8 cellular contexts compared by ENCODE assay signal in the genomic region with DNA sequence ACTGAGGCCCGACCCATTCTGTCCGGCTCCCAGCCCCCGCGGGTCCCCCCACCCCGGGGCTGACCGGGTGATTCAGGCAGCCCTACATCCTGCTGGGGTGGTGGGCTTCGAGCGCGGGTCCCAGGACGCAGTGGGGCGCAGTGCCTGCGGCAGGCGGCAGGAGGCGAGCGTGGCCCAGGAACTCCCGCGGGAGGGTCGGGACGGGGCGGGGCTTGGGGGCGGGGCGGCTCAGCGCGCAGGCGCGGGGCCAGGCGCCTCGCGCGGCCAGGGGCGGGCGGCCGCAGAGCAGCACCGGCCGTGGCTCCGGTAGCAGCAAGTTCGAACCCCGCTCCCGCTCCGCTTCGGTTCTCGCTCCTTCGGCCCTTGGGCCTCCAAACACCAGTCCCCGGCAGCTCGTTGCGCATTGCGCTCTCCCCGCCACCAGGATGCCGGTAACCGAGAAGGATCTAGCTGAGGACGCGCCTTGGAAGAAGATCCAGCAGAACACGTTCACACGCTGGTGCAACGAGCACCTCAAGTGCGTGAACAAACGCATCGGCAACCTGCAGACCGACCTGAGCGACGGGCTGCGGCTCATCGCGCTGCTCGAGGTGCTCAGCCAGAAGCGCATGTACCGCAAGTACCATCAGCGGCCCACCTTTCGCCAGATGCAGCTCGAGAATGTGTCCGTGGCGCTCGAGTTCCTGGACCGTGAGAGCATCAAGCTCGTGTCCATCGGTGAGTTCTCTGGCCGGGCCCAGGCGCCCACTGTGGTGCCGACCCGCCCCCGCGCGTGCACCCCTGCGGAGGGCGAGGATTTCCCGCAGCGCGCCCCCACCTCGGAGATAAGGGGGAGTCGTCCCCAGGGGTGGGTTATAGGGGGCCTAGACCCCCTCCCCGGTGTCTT. TPM values are rescaled to one million over a fixed set of nuclear protein-coding genes. Genes with fewer than 3 reads are reported as not detected.
DNase-seq lines count a peak whose midpoint lies in the region; ATAC-seq and TF ChIP-seq lines count a peak whose summit lies in the region.

A gene with protein sequence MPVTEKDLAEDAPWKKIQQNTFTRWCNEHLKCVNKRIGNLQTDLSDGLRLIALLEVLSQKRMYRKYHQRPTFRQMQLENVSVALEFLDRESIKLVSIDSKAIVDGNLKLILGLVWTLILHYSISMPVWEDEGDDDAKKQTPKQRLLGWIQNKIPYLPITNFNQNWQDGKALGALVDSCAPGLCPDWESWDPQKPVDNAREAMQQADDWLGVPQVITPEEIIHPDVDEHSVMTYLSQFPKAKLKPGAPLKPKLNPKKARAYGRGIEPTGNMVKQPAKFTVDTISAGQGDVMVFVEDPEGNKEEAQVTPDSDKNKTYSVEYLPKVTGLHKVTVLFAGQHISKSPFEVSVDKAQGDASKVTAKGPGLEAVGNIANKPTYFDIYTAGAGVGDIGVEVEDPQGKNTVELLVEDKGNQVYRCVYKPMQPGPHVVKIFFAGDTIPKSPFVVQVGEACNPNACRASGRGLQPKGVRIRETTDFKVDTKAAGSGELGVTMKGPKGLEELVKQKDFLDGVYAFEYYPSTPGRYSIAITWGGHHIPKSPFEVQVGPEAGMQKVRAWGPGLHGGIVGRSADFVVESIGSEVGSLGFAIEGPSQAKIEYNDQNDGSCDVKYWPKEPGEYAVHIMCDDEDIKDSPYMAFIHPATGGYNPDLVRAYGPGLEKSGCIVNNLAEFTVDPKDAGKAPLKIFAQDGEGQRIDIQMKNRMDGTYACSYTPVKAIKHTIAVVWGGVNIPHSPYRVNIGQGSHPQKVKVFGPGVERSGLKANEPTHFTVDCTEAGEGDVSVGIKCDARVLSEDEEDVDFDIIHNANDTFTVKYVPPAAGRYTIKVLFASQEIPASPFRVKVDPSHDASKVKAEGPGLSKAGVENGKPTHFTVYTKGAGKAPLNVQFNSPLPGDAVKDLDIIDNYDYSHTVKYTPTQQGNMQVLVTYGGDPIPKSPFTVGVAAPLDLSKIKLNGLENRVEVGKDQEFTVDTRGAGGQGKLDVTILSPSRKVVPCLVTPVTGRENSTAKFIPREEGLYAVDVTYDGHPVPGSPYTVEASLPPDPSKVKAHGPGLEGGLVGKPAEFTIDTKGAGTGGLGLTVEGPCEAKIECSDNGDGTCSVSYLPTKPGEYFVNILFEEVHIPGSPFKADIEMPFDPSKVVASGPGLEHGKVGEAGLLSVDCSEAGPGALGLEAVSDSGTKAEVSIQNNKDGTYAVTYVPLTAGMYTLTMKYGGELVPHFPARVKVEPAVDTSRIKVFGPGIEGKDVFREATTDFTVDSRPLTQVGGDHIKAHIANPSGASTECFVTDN (N-terminal part only) (plus strand): TSS at position 283 of the 886 bp plus-strand sequence. CDS start 143 bp downstream, at position 426.

- H3K27me3 Mint-ChIP-seq in CD8-positive, alpha-beta T cell (ENCODE audit: low read depth), result no peaks in the 10 kb centered on the region
- no peaks in the 10 kb centered on the region for H3K27me3 Mint-ChIP-seq in type B pancreatic cell

- H3K4me3 ChIP-seq in CD8-positive, alpha-beta T cell (ENCODE audit: low read depth, low read length), result peak within 1 kb of the TSS; percentile 97
- H3K4me3 ChIP-seq in HUES6 (ENCODE audit: low read depth, low read length) (peak within 1 kb of the TSS; percentile 92), cardiac muscle cell (peak within 1 kb of the TSS; percentile 88)

- DNase-seq in CD8-positive, alpha-beta T cell, result peak; percentile 62 to 87 (median 73)
- DNase-seq in SW480 (ENCODE audit: low spot score) (peak; percentile 61), cardiac muscle cell (ENCODE audit: low read depth in 1 of 2, low spot score in 1 of 2) (peak; percentile 78 to 85), posterior cingulate gyrus (peak; percentile 48 to 95 (median 66)), type B pancreatic cell (ENCODE audit: extremely low spot score, unreplicated experiment) (peak; percentile 87)
- peak; percentile 45 for DNase-seq in activated naive CD8-positive, alpha-beta T cell treated with anti-CD3 and anti-CD28 coated beads, Interleukin-2, amount 50 U/mL, for 16 hours (ENCODE audit: low read depth, low spot score)

- peaks cover 8% of the 10 kb centered on the region for H3K36me3 Mint-ChIP-seq in CD8-positive, alpha-beta T cell
- peaks cover 11% of the 10 kb centered on the region for H3K36me3 Mint-ChIP-seq in type B pancreatic cell

- peak within 1 kb of the TSS; percentile 86 for H3K4me3 Mint-ChIP-seq in CD8-positive, alpha-beta T cell
- peak within 1 kb of the TSS; percentile 96 for H3K4me3 Mint-ChIP-seq in type B pancreatic cell

- H3K36me3 ChIP-seq in CD8-positive, alpha-beta T cell (ENCODE audit: insufficient read depth, low read length), result no peaks in the 10 kb centered on the region
- H3K36me3 ChIP-seq in HUES6 (ENCODE audit: control insufficient read depth, insufficient read depth, low read length) (no peaks in the 10 kb centered on the region), cardiac muscle cell (no peaks in the 10 kb centered on the region)

- peak; percentile 77 for TF ChIP-seq CTCF in CD8-positive, alpha-beta T cell (IDR thresholded peaks at IDR 0.05)
- TF ChIP-seq CTCF in cardiac muscle cell (IDR thresholded peaks at IDR 0.05; ENCODE audit: low read depth, low read length), result peak; percentile 70
- peak; percentile 74 for TF ChIP-seq CTCF in type B pancreatic cell (conservative IDR thresholded peaks at IDR 0.05)

- peak; percentile 86 for ATAC-seq in CD8-positive, alpha-beta T cell
- ATAC-seq in GM19397 (IDR thresholded peaks at IDR 0.05; ENCODE audit: unreplicated experiment), result peak; percentile 86

- no peaks in the 10 kb centered on the region for H3K9me3 ChIP-seq in CD8-positive, alpha-beta T cell (ENCODE audit: low read length)
- H3K9me3 ChIP-seq in HUES6 (ENCODE audit: control insufficient read depth, insufficient read depth, low read depth, low read length), result no peaks in the 10 kb centered on the region
- no peaks in the 10 kb centered on the region for H3K9me3 ChIP-seq in cardiac muscle cell (ENCODE audit: low read depth)

- H3K9me3 Mint-ChIP-seq in CD8-positive, alpha-beta T cell, result no peaks in the 10 kb centered on the region
- no peaks in the 10 kb centered on the region for H3K9me3 Mint-ChIP-seq in type B pancreatic cell

- H3K27me3 ChIP-seq in CD8-positive, alpha-beta T cell (ENCODE audit: insufficient read depth, low read length), result no peaks in the 10 kb centered on the region
- H3K27me3 ChIP-seq in HUES6 (ENCODE audit: control insufficient read depth, insufficient read depth, low read length) (no peaks in the 10 kb centered on the region), cardiac muscle cell (no peaks in the 10 kb centered on the region)

- POLR2A ChIA-PET in CD8-positive, alpha-beta T cell (lab: Charles Lee), result interaction anchor here (0.9 to 1.9 kb wide), 10 partner anchors 14 to 298 kb away, joined by 3 to 12 read pairs (median 4); a partner anchor contains a TSS

- H3K27ac ChIP-seq in CD8-positive, alpha-beta T cell (ENCODE audit: low read depth, low read length), result peak within 1 kb of the TSS; percentile 72
- H3K27ac ChIP-seq in HUES6 (ENCODE audit: low read depth, low read length), result peak within 1 kb of the TSS; percentile 35; the same call in 1 of the 2 replicates
- no peak within 1 kb of the TSS for H3K27ac ChIP-seq in cardiac muscle cell

- CTCF ChIA-PET in CD8-positive, alpha-beta T cell (lab: Charles Lee), result interaction anchor here (0.6 to 4.3 kb wide), 39 partner anchors 9 to 410 kb away, joined by 3 to 50 read pairs (median 5); no protein-coding TSS in a partner anchor

- peaks cover 40% of the 10 kb centered on the region for H3K4me1 ChIP-seq in CD8-positive, alpha-beta T cell (ENCODE audit: insufficient read depth, low read length)
- H3K4me1 ChIP-seq in HUES6 (ENCODE audit: control insufficient read depth, insufficient read depth, low read length) (peaks cover 29% of the 10 kb centered on the region), cardiac muscle cell (ENCODE audit: low read depth) (no peaks in the 10 kb centered on the region)

- peak within 1 kb of the TSS; percentile 84 for H3K27ac Mint-ChIP-seq in CD8-positive, alpha-beta T cell
- H3K27ac Mint-ChIP-seq in type B pancreatic cell, result peak within 1 kb of the TSS; percentile 87

- H3K4me1 Mint-ChIP-seq in CD8-positive, alpha-beta T cell (ENCODE audit: low read depth), result peaks cover 38% of the 10 kb centered on the region
- H3K4me1 Mint-ChIP-seq in type B pancreatic cell (ENCODE audit: unreplicated experiment), result peaks cover 31% of the 10 kb centered on the region

- intact Hi-C loops in CD8-positive, alpha-beta T cell (cut with DNase I, micrococcal nuclease), result loop anchor here (1.0 to 10.0 kb wide), 13 partner anchors 26 to 1326 kb away; a partner anchor contains a TSS
- intact Hi-C loops in posterior cingulate gyrus (cut with DNase I), result loop anchor here (5.0 to 10.0 kb wide), 2 partner anchors 169 to 296 kb away; a partner anchor contains a TSS

- H3K9ac ChIP-seq in HUES6 (ENCODE audit: low read length), result peak within 1 kb of the TSS; percentile 96

RNA-seq across cellular contexts. Expression of the gene that starts here (rescaled TPM):
- total RNA-seq in CD8-positive, alpha-beta T cell, result 10 to 100 TPM; 46.8 to 52.1 TPM
- total RNA-seq in cardiac muscle cell (25.2 and 28.7 TPM in 2 replicates), type B pancreatic cell (ENCODE audit: low replicate concordance) (204 and 295 TPM in 2 replicates)
- 12.1 and 13.8 TPM in 2 replicates for polyA plus RNA-seq in cardiac muscle cell
